ENCODE assay signal across 2 cellular contexts in genomic region chr7:1490837-1491236, GRCh38.
TF ChIP-seq lines count a peak whose summit lies in the region.

No MANE protein-coding gene starts in this region.

TF ChIP-seq in HepG2, 621 proteins besides CTCF, POLR2A, EP300 and RAD21:
- no peak for TF ChIP-seq TP53 (CRISPR knock-in tag; conservative IDR thresholded peaks at IDR 0.05)
- no peak for TF ChIP-seq DRAP1 (CRISPR knock-in tag; IDR thresholded peaks at IDR 0.05)
- peak; percentile 13 for TF ChIP-seq AGO2 (optimal IDR thresholded peaks at IDR 0.05; ENCODE audit: low read depth, low read length)
- TF ChIP-seq HNRNPH1 (optimal IDR thresholded peaks at IDR 0.05; ENCODE audit: low read depth, low read length) = no peak

TF ChIP-seq in K562, 482 proteins besides CTCF, POLR2A, EP300 and RAD21:
- TF ChIP-seq RBFOX2 (IDR thresholded peaks at IDR 0.05; ENCODE audit: low read depth, low read length) (0 out of 2 replicates have a peak, but pooled peaks have one; percentile 22), ZNF707 (CRISPR knock-in tag; conservative IDR thresholded peaks at IDR 0.05) (no peak)
